In genomic region chrX:1493317-1493856, GRCh38 we compare ENCODE assay signal across 11 cellular contexts. TPM values are rescaled to one million over a fixed set of nuclear protein-coding genes. Genes with fewer than 3 reads are reported as not detected.
A peak's percentile ranks its signal among the peaks of the same experiment; 100 is the strongest.
DNase-seq lines count a peak whose midpoint lies in the region; ATAC-seq lines count a peak whose summit lies in the region.
"Had no signal": no experiment of that assay in that cellular context is flagged by ENCODE, and none has a peak within 500 bp of the region (broad histone marks: within the 10 kb centered on the region; RNA-seq: fewer than 3 reads in every experiment).

No MANE protein-coding gene starts in this region.

- ATAC-seq in GM18502 (IDR thresholded peaks at IDR 0.05; ENCODE audit: poor library complexity, unreplicated experiment) (peak; percentile 1), HG03280 (IDR thresholded peaks at IDR 0.05; ENCODE audit: unreplicated experiment) (peak; percentile 1), left colon (no peak)
- ATAC-seq in activated naive CD8-positive, alpha-beta T cell treated with anti-CD3 and anti-CD28 coated beads, Interleukin-2, amount 50 U/mL, for 24 hours, result no peak
- ATAC-seq: body of pancreas had no signal

- peak overlapping the region; percentile 27; the same call in 1 of the 2 replicates for H3K4me3 ChIP-seq in ACC112 (ENCODE audit: low read depth, low read length)
- H3K4me3 ChIP-seq: body of pancreas had no signal

- intact Hi-C loops in left colon (cut with DNase I, micrococcal nuclease), result no loop called here

- no peaks in the 10 kb centered on the region for H3K27me3 Mint-ChIP-seq in activated naive CD8-positive, alpha-beta T cell treated with anti-CD3 and anti-CD28 coated beads, Interleukin-2, amount 50 U/mL, for 24 hours

- no peak overlapping the region for H2AFZ ChIP-seq in ACC112 (ENCODE audit: low read length, unreplicated experiment)

- peaks cover 6% of the 10 kb centered on the region; the same call in 1 of the 2 replicates for H3K27me3 ChIP-seq in ACC112 (ENCODE audit: insufficient read depth, low read length)
- H3K27me3 ChIP-seq: body of pancreas had no signal

- H3K36me3 ChIP-seq in ACC112 (ENCODE audit: insufficient read depth, low read length), result no peaks in the 10 kb centered on the region

- no peaks in the 10 kb centered on the region for H3K4me1 ChIP-seq in ACC112 (ENCODE audit: control insufficient read depth, insufficient read depth, low read length, unreplicated experiment)
- H3K4me1 ChIP-seq: body of pancreas had no signal

- no peaks in the 10 kb centered on the region for H3K79me2 ChIP-seq in ACC112 (ENCODE audit: control insufficient read depth, insufficient read depth, low read length, unreplicated experiment)

- H3K4me3 Mint-ChIP-seq in activated naive CD8-positive, alpha-beta T cell treated with anti-CD3 and anti-CD28 coated beads, Interleukin-2, amount 50 U/mL, for 24 hours, result peak overlapping the region; percentile 42

- H3K36me3 Mint-ChIP-seq in activated naive CD8-positive, alpha-beta T cell treated with anti-CD3 and anti-CD28 coated beads, Interleukin-2, amount 50 U/mL, for 24 hours (ENCODE audit: low read depth), result peaks cover 20% of the 10 kb centered on the region

- H3K9me3 Mint-ChIP-seq in activated naive CD8-positive, alpha-beta T cell treated with anti-CD3 and anti-CD28 coated beads, Interleukin-2, amount 50 U/mL, for 24 hours, result peaks cover 5% of the 10 kb centered on the region

- no peak for DNase-seq in activated naive CD8-positive, alpha-beta T cell treated with anti-CD3 and anti-CD28 coated beads, Interleukin-2, amount 50 U/mL, for 24 hours
- no peak for DNase-seq in left colon
- no peak for DNase-seq in NCI-H2227 treated with DMSO at 0.1 percent for 48 hours (lab: John Stamatoyannopoulos, UW)
- no peak for DNase-seq in Kasumi-1 (lab: John Stamatoyannopoulos, UW)
- DNase-seq in activated T-cell treated with anti-CD3 and anti-CD28 coated beads, Interleukin-2, amount 50 U/mL, for 1 hour, result no peak

- H3K4me1 Mint-ChIP-seq in activated naive CD8-positive, alpha-beta T cell treated with anti-CD3 and anti-CD28 coated beads, Interleukin-2, amount 50 U/mL, for 24 hours, result peaks cover 32% of the 10 kb centered on the region

- no peak overlapping the region for H3K27ac Mint-ChIP-seq in activated naive CD8-positive, alpha-beta T cell treated with anti-CD3 and anti-CD28 coated beads, Interleukin-2, amount 50 U/mL, for 24 hours

- no peak overlapping the region for H3K27ac ChIP-seq in ACC112 (ENCODE audit: low read depth, low read length)
- H3K27ac ChIP-seq: body of pancreas, VCaP had no signal

RNA-seq across cellular contexts. Expression of gene ASMTL, which starts 40.7 kb away (rescaled TPM):
- total RNA-seq in left colon, result 10 to 100 TPM; 14.6 to 19.9 TPM

RNA-seq across cellular contexts. Expression of gene P2RY8, which starts 43.6 kb away (rescaled TPM):
- 1 to 10 TPM in 1 of 2 donors, under 1 TPM in 1; 0.43 to 2.1 TPM for total RNA-seq in left colon
- total RNA-seq: NCI-H460 had no signal

Comparison
In these comparisons a context has a peak if more than half of its experiments do, and no peak if none do; other contexts are left out.
1. ATAC-seq: peak in GM18502 (single experiment) and HG03280 (single experiment); none in activated naive CD8-positive, alpha-beta T cell treated with anti-CD3 and anti-CD28 coated beads, Interleukin-2, amount 50 U/mL, for 24 hours (single experiment) and left colon (single experiment).